Comparison of ENCODE assay signal across 14 cellular contexts in the genomic region with DNA sequence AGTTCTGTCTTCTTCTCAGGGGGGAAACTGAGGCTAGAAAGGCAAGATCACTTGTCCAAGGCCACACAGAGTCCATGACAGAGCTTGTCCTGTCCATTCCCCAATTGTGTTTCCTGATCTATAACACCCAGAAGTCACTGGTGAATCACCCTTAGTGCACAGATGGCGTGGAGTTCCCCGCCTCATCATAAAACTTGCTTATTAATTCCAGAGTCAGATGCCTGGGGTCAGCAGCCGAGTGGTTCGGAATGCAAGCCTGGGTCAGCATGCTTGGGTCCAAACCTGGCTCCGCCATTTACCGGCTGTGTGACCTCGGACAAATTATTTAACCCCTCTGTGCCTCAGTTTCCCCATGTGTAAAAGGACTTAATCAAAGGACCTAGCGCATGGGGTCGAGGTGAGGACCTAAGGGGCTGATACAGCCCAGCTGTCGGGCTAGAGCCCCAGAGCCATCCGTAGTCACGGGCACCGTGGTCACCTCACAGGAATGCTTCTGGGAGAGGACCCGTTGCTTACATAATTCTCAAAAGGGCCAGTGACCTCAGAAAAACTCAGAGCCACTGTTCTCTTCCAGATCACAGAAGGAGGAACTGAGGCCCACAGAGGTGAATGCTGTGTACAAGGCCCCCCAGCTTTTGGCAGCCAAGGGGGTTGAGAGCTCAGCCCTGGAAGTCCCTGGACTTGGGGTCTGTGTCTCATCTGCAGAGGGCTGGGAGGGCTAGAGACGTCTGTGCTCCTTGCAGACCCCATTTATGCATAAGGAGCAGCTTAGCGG. TPM values are rescaled to one million over a fixed set of nuclear protein-coding genes. Genes with fewer than 3 reads are reported as not detected.
A peak's percentile ranks its signal among the peaks of the same experiment; 100 is the strongest.
DNase-seq lines count a peak whose midpoint lies in the region; ATAC-seq, FAIRE-seq and TF ChIP-seq lines count a peak whose summit lies in the region.
"Had no signal": no experiment of that assay in that cellular context is flagged by ENCODE, and none has a peak within 500 bp of the region (broad histone marks: within the 10 kb centered on the region; RNA-seq: fewer than 3 reads in every experiment).

No MANE protein-coding gene starts in this region.

- H2AFZ ChIP-seq in OCI-LY7 (ENCODE audit: low read length), result no peak overlapping the region

- peak overlapping the region; percentile 42 for H3K27ac Mint-ChIP-seq in activated T-cell treated with anti-CD3 and anti-CD28 coated beads, Interleukin-2, amount 50 U/mL, for 72 hours
- peak overlapping the region; percentile 76 for H3K27ac Mint-ChIP-seq in dendritic cell treated with granulocyte-macrophage colony-stimulating factor and Interleukin-4, amounts not matched to agents 40 ng/mL and 50 ng/mL, for 4 days
- peak overlapping the region; percentile 83 for H3K27ac Mint-ChIP-seq in stimulated activated effector memory CD8-positive, alpha-beta T cell treated with anti-CD3 and anti-CD28 coated beads, Interleukin-12 subunit alpha, Interleukin-12 subunit beta, amount 100 ng/mL, for 72 hours

- H3K9me3 ChIP-seq in OCI-LY7 (ENCODE audit: low read length), result peaks cover 14% of the 10 kb centered on the region; the same call in 1 of the 2 replicates
- H3K9me3 ChIP-seq: SJCRH30 had no signal

- H3K79me2 ChIP-seq in OCI-LY7 (ENCODE audit: insufficient read depth, low read depth, low read length), result no peaks in the 10 kb centered on the region

- intact Hi-C loops in OCI-LY7 (cut with micrococcal nuclease; ENCODE audit: unreplicated experiment), result loop anchor here (1.0 to 10.0 kb wide), 3 partner anchors 33 to 558 kb away; no protein-coding TSS in a partner anchor
- intact Hi-C loops in dendritic cell treated with granulocyte-macrophage colony-stimulating factor and Interleukin-4, amounts not matched to agents 40 ng/mL and 50 ng/mL, for 4 days (cut with micrococcal nuclease), result no loop called here

- POLR2A ChIA-PET in OCI-LY7 (lab: Charles Lee), result interaction anchor here (0.8 to 3.5 kb wide), 4 partner anchors 9 to 86 kb away, joined by 4 to 22 read pairs (median 4); no protein-coding TSS in a partner anchor

- peaks cover 8 to 12% of the 10 kb centered on the region in 2 donors for H3K36me3 Mint-ChIP-seq in activated T-cell treated with anti-CD3 and anti-CD28 coated beads, Interleukin-2, amount 50 U/mL, for 72 hours (ENCODE audit: insufficient read depth in 2 of 2)
- peaks cover 8% of the 10 kb centered on the region for H3K36me3 Mint-ChIP-seq in dendritic cell treated with granulocyte-macrophage colony-stimulating factor and Interleukin-4, amounts not matched to agents 40 ng/mL and 50 ng/mL, for 4 days (ENCODE audit: low read depth)
- H3K36me3 Mint-ChIP-seq in stimulated activated effector memory CD8-positive, alpha-beta T cell treated with anti-CD3 and anti-CD28 coated beads, Interleukin-12 subunit alpha, Interleukin-12 subunit beta, amount 100 ng/mL, for 72 hours, result peaks cover 20% of the 10 kb centered on the region

- peaks cover 60% of the 10 kb centered on the region for H3K4me1 ChIP-seq in OCI-LY7 (ENCODE audit: insufficient read depth, low read length, poor library complexity, severe bottlenecking)

- peaks cover 2 to 4% of the 10 kb centered on the region in 2 donors for H3K9me3 Mint-ChIP-seq in activated T-cell treated with anti-CD3 and anti-CD28 coated beads, Interleukin-2, amount 50 U/mL, for 72 hours
- peaks cover 23% of the 10 kb centered on the region for H3K9me3 Mint-ChIP-seq in dendritic cell treated with granulocyte-macrophage colony-stimulating factor and Interleukin-4, amounts not matched to agents 40 ng/mL and 50 ng/mL, for 4 days
- H3K9me3 Mint-ChIP-seq in stimulated activated effector memory CD8-positive, alpha-beta T cell treated with anti-CD3 and anti-CD28 coated beads, Interleukin-12 subunit alpha, Interleukin-12 subunit beta, amount 100 ng/mL, for 72 hours, result peaks cover 4% of the 10 kb centered on the region

- H3K4me3 Mint-ChIP-seq in activated T-cell treated with anti-CD3 and anti-CD28 coated beads, Interleukin-2, amount 50 U/mL, for 72 hours, result peak overlapping the region; percentile 79 to 87
- H3K4me3 Mint-ChIP-seq in dendritic cell treated with granulocyte-macrophage colony-stimulating factor and Interleukin-4, amounts not matched to agents 40 ng/mL and 50 ng/mL, for 4 days, result no peak overlapping the region
- peak overlapping the region; percentile 71 for H3K4me3 Mint-ChIP-seq in stimulated activated effector memory CD8-positive, alpha-beta T cell treated with anti-CD3 and anti-CD28 coated beads, Interleukin-12 subunit alpha, Interleukin-12 subunit beta, amount 100 ng/mL, for 72 hours

- peaks cover 8% of the 10 kb centered on the region for H3K27me3 Mint-ChIP-seq in activated T-cell treated with anti-CD3 and anti-CD28 coated beads, Interleukin-2, amount 50 U/mL, for 72 hours (ENCODE audit: low read depth)
- peaks cover 10% of the 10 kb centered on the region for H3K27me3 Mint-ChIP-seq in dendritic cell treated with granulocyte-macrophage colony-stimulating factor and Interleukin-4, amounts not matched to agents 40 ng/mL and 50 ng/mL, for 4 days

- H3K4me1 Mint-ChIP-seq in activated T-cell treated with anti-CD3 and anti-CD28 coated beads, Interleukin-2, amount 50 U/mL, for 72 hours (ENCODE audit: low read depth), result peaks cover 71% of the 10 kb centered on the region
- peaks cover 52% of the 10 kb centered on the region for H3K4me1 Mint-ChIP-seq in dendritic cell treated with granulocyte-macrophage colony-stimulating factor and Interleukin-4, amounts not matched to agents 40 ng/mL and 50 ng/mL, for 4 days (ENCODE audit: low read depth)
- peaks cover 71% of the 10 kb centered on the region for H3K4me1 Mint-ChIP-seq in stimulated activated effector memory CD8-positive, alpha-beta T cell treated with anti-CD3 and anti-CD28 coated beads, Interleukin-12 subunit alpha, Interleukin-12 subunit beta, amount 100 ng/mL, for 72 hours

- H3K4me2 ChIP-seq in OCI-LY7 (ENCODE audit: low read length), result peak overlapping the region; percentile 90

- ATAC-seq in activated T-cell treated with anti-CD3 and anti-CD28 coated beads, Interleukin-2, amount 50 U/mL, for 72 hours (replicated peaks in 1 of 2), result no peak
- no peak for ATAC-seq in stimulated activated effector memory CD8-positive, alpha-beta T cell treated with anti-CD3 and anti-CD28 coated beads, Interleukin-12 subunit alpha, Interleukin-12 subunit beta, amount 100 ng/mL, for 72 hours
- ATAC-seq in HG03342 (IDR thresholded peaks at IDR 0.05; ENCODE audit: unreplicated experiment), result no peak

- no peak for DNase-seq in activated T-cell treated with anti-CD3 and anti-CD28 coated beads, Interleukin-2, amount 50 U/mL, for 72 hours
- DNase-seq in activated T-cell treated with anti-CD3 and anti-CD28 coated beads for 4 hours (no peak), OCI-LY7 (ENCODE audit: low spot score) (no peak), DMS53 treated with DMSO at 0.1 percent for 48 hours (lab: John Stamatoyannopoulos, UW; ENCODE audit: unreplicated experiment) (no peak), urothelium cell line (ENCODE audit: low spot score) (no peak)
- no peak for DNase-seq in stimulated activated effector memory CD8-positive, alpha-beta T cell treated with anti-CD3 and anti-CD28 coated beads, Interleukin-12 subunit alpha, Interleukin-12 subunit beta, amount 100 ng/mL, for 72 hours (ENCODE audit: low spot score in 2 of 2)
- DNase-seq: HCEC 1CT had no signal

- FAIRE-seq in urothelium cell line (lab: Jason Lieb, UNC), result no peak

- no peaks in the 10 kb centered on the region for H3K9me2 ChIP-seq in OCI-LY7 (ENCODE audit: insufficient read depth, low read length)

- H3K27ac ChIP-seq in OCI-LY7 (ENCODE audit: low read depth, low read length, poor library complexity, severe bottlenecking), result peak overlapping the region; percentile 87
- H3K27ac ChIP-seq: SJCRH30 had no signal

- no TSS peak for BruUV-seq in OCI-LY7 (replicated peaks; lab: Mats Ljungman, UMichigan)

- H3K4me3 ChIP-seq in OCI-LY7 (ENCODE audit: low read depth, low read length, poor library complexity, severe bottlenecking), result peak overlapping the region; percentile 51
- H3K4me3 ChIP-seq: SJCRH30 had no signal

- TF ChIP-seq CTCF in OCI-LY7 (conservative IDR thresholded peaks at IDR 0.05; ENCODE audit: low read length), result no peak; the same call in 1 of the 2 replicates

- CTCF ChIA-PET in OCI-LY7 (lab: Charles Lee; ENCODE audit: unreplicated experiment), result interaction anchor here (0.5 to 1.7 kb wide), 6 partner anchors 15 to 467 kb away, joined by 3 to 7 read pairs (median 5); no protein-coding TSS in a partner anchor

- H3K36me3 ChIP-seq in OCI-LY7 (ENCODE audit: insufficient read depth, low read length), result no peaks in the 10 kb centered on the region; the same call in 1 of the 2 replicates
- H3K36me3 ChIP-seq: SJCRH30 had no signal

- H4K20me1 ChIP-seq in OCI-LY7 (ENCODE audit: insufficient read depth, low read length), result no peaks in the 10 kb centered on the region

RNA-seq across cellular contexts. Expression of a gene that starts 1.4 kb away (rescaled TPM):
- total RNA-seq in activated T-cell treated with anti-CD3 and anti-CD28 coated beads, Interleukin-2, amount 50 U/mL, for 72 hours, result 1 to 10 TPM in 1 of 2 donors, under 1 TPM in 1; 0.70 to 1.6 TPM
- total RNA-seq in OCI-LY7 (2014; rRNA removed; shearing (Covaris generic)), result 1.7 and 3.7 TPM in 2 replicates
- 1.5 and 2.0 TPM in 2 replicates for total RNA-seq in OCI-LY7 (2022)
- total RNA-seq: fibroblast of lung, HT1080, NCI-H460, pulmonary artery endothelial cell had no signal
